In genomic region chr13:95002968-95003813, GRCh38 we compare ENCODE assay signal across 8 cellular contexts.
DNase-seq lines count a peak whose midpoint lies in the region; ATAC-seq and TF ChIP-seq lines count a peak whose summit lies in the region.

No MANE protein-coding gene starts in this region.

- no peaks in the 10 kb centered on the region for H3K4me1 Mint-ChIP-seq in Calu3 (ENCODE audit: low read depth, unreplicated experiment)

- DNase-seq in Daoy (ENCODE audit: low read depth) (peak; percentile 17), NCI-H2029 (lab: John Stamatoyannopoulos, UW) (peak; percentile 73), neuronal stem cell (ENCODE audit: low spot score) (peak; percentile 17), Calu3 (no peak), WERI-Rb-1 (no peak)

- peak overlapping the region; percentile 18 for H3K23ac ChIP-seq in neuronal stem cell (ENCODE audit: low read depth, low read length, poor library complexity)

- peak overlapping the region; percentile 25 for H3K9ac ChIP-seq in neuronal stem cell (ENCODE audit: low read depth, low read length, poor library complexity)

- H4K8ac ChIP-seq in neuronal stem cell (ENCODE audit: low read depth, low read length): no peak overlapping the region

- no peaks in the 10 kb centered on the region for H3K79me1 ChIP-seq in neuronal stem cell (ENCODE audit: low read depth, low read length)

- H3K27ac ChIP-seq in ectodermal cell (ENCODE audit: insufficient read depth, low read depth, low read length, poor library complexity, severe bottlenecking) (no peak overlapping the region), neuronal stem cell (replicated peaks; ENCODE audit: low read length) (peak overlapping the region; percentile 8), WERI-Rb-1 (no peak overlapping the region)

- no peaks in the 10 kb centered on the region for H3K36me3 Mint-ChIP-seq in Calu3 (ENCODE audit: insufficient read depth, unreplicated experiment)

- BruUV-seq in Calu3 (replicated peaks; lab: Mats Ljungman, UMichigan): no TSS peak

- no peak overlapping the region for H3K14ac ChIP-seq in neuronal stem cell (ENCODE audit: low read length)

- peak overlapping the region; percentile 32 for H2AK5ac ChIP-seq in neuronal stem cell (ENCODE audit: low read depth, low read length)

- peak overlapping the region; percentile 35 for H3K4me2 ChIP-seq in neuronal stem cell (ENCODE audit: insufficient read depth, low read length, poor library complexity, severe bottlenecking)

- CTCF ChIA-PET in Calu3 (lab: Charles Lee): interaction anchor here (0.7 kb wide), 1 partner anchor 520 kb away, joined by 5 read pairs; no protein-coding TSS in a partner anchor

- H3K9me3 ChIP-seq in ectodermal cell (ENCODE audit: control insufficient read depth, low read length): no peaks in the 10 kb centered on the region
- H3K9me3 ChIP-seq in neuronal stem cell (replicated peaks in 1 of 2; ENCODE audit: control insufficient read depth in 2 of 2, insufficient read depth in 1 of 2, low read depth in 1 of 2, low read length in 2 of 2): no peaks in the 10 kb centered on the region
- H3K9me3 ChIP-seq in WERI-Rb-1 (ENCODE audit: severe bottlenecking): peaks cover 2% of the 10 kb centered on the region

- no peaks in the 10 kb centered on the region for H3K9me3 Mint-ChIP-seq in Calu3 (ENCODE audit: low read depth, unreplicated experiment)

- intact Hi-C loops in Calu3 (cut with micrococcal nuclease; ENCODE audit: unreplicated experiment): no loop called here

- H3K18ac ChIP-seq in neuronal stem cell (ENCODE audit: low read length): peak overlapping the region; percentile 98

- no peak overlapping the region for H3K27ac Mint-ChIP-seq in Calu3 (ENCODE audit: unreplicated experiment)

- H3K36me3 ChIP-seq in ectodermal cell (ENCODE audit: control insufficient read depth, insufficient read depth, low read length) (no peaks in the 10 kb centered on the region), neuronal stem cell (replicated peaks in 1 of 2; ENCODE audit: control insufficient read depth in 2 of 2, insufficient read depth in 2 of 2, low read length in 2 of 2) (no peaks in the 10 kb centered on the region), WERI-Rb-1 (no peaks in the 10 kb centered on the region)

- no peak for ATAC-seq in GM21825 (IDR thresholded peaks at IDR 0.05; ENCODE audit: unreplicated experiment)
- ATAC-seq in GM18868 (IDR thresholded peaks at IDR 0.05; ENCODE audit: unreplicated experiment): no peak

- WGBS in ectodermal cell, 2 experiments: 13% methylated on average over 46 of the region's 46 CpGs
- no CpG with 5 or more reads among the region's 46 CpGs for WGBS in neuronal stem cell (ENCODE audit: extremely low coverage in 2 of 2, insufficient read length in 2 of 2, insufficient replicate concordance in 1 of 2), 2 donors

- H3K27me3 ChIP-seq in ectodermal cell (ENCODE audit: control insufficient read depth, insufficient read depth, low read length, poor library complexity, severe bottlenecking) (peaks cover 8% of the 10 kb centered on the region), neuronal stem cell (ENCODE audit: control insufficient read depth in 3 of 3, insufficient read depth in 3 of 3, low read depth in 1 of 3, low read length in 3 of 3) (no peaks in the 10 kb centered on the region), WERI-Rb-1 (ENCODE audit: insufficient read depth, low read depth, severe bottlenecking) (no peaks in the 10 kb centered on the region)

- no peak overlapping the region for H3K4me3 Mint-ChIP-seq in Calu3 (ENCODE audit: low read depth, unreplicated experiment)

- peak overlapping the region; percentile 79 for H3K4ac ChIP-seq in neuronal stem cell (ENCODE audit: low read length)

- H3K4me3 ChIP-seq in ectodermal cell (ENCODE audit: insufficient read depth, low read depth, low read length): peak overlapping the region; percentile 25
- H3K4me3 ChIP-seq in neuronal stem cell (ENCODE audit: low read length in 2 of 2): no peak overlapping the region
- no peak overlapping the region for H3K4me3 ChIP-seq in WERI-Rb-1 (ENCODE audit: low read depth, low read length)

- H3K27me3 Mint-ChIP-seq in Calu3 (ENCODE audit: unreplicated experiment): peaks cover 11% of the 10 kb centered on the region

- H2BK120ac ChIP-seq in neuronal stem cell (ENCODE audit: low read depth, low read length): peak overlapping the region; percentile 90

- peak overlapping the region; percentile 85 for H2BK5ac ChIP-seq in neuronal stem cell (ENCODE audit: low read length)

- TF ChIP-seq CTCF in Calu3 (IDR thresholded peaks at IDR 0.05; ENCODE audit: unreplicated experiment) (no peak), WERI-Rb-1 (IDR thresholded peaks at IDR 0.05; ENCODE audit: low read depth, low read length) (no peak)

- H2BK15ac ChIP-seq in neuronal stem cell (ENCODE audit: low read length): peak overlapping the region; percentile 56

- peak overlapping the region; percentile 78 for H2BK12ac ChIP-seq in neuronal stem cell (ENCODE audit: low read length)

- H4K91ac ChIP-seq in neuronal stem cell (ENCODE audit: low read depth, low read length, poor library complexity): peak overlapping the region; percentile 99

- peaks cover 7% of the 10 kb centered on the region for H3K4me1 ChIP-seq in ectodermal cell (ENCODE audit: control insufficient read depth, insufficient read depth, low read length)
- peaks cover 10 to 12% of the 10 kb centered on the region in 2 donors for H3K4me1 ChIP-seq in neuronal stem cell (ENCODE audit: control insufficient read depth in 2 of 2, insufficient read depth in 1 of 2, low read depth in 1 of 2, low read length in 2 of 2)

- H2AFZ ChIP-seq in neuronal stem cell (ENCODE audit: low read length): peak overlapping the region; percentile 54

Comparison
In these comparisons a context has a peak if more than half of its experiments do, and no peak if none do; other contexts are left out.
1. DNase-seq: peak in Daoy (single experiment), NCI-H2029 (single experiment) and neuronal stem cell (single experiment); none in Calu3 (single experiment) and WERI-Rb-1 (single experiment).